ENCODE assay signal across 1 cellular context in the genomic region with DNA sequence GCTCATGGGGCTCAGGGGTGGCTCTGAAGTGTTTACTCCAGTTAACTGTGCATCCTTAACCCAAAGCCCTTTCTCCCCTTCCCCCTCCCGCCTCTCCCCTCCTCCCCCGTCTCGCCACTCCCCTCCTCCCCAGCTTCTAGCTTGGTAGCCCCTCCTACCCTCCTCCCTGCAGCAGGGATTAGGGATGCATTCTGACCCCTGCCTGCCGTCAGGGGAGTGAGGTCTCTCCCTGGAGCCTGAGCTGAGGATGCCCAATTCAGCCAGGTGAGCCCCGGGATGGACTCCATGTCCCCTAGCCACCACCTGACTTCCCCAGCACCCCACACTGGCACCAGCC.
TF ChIP-seq lines count a peak whose summit lies in the region.

No MANE protein-coding gene starts in this region.

TF ChIP-seq in WTC11, 78 proteins besides CTCF, POLR2A, EP300 and RAD21 (continued from another document):
- TF ChIP-seq AFF4 (CRISPR knock-in tag; IDR thresholded peaks at IDR 0.05; ENCODE audit: borderline replicate concordance) (no peak), ZNF219 (CRISPR knock-in tag; IDR thresholded peaks at IDR 0.05; ENCODE audit: borderline replicate concordance) (no peak), SOX15 (CRISPR knock-in tag; IDR thresholded peaks at IDR 0.05) (no peak), ETV6 (CRISPR knock-in tag; IDR thresholded peaks at IDR 0.05) (no peak), PREB (CRISPR knock-in tag; IDR thresholded peaks at IDR 0.05; ENCODE audit: borderline replicate concordance) (no peak), HMGA2 (CRISPR knock-in tag; IDR thresholded peaks at IDR 0.05) (no peak), ZNF263 (CRISPR knock-in tag; IDR thresholded peaks at IDR 0.05; ENCODE audit: low read depth) (no peak), PRDM15 (CRISPR knock-in tag; IDR thresholded peaks at IDR 0.05) (no peak), EMX1 (CRISPR knock-in tag; IDR thresholded peaks at IDR 0.05) (no peak), FOXK1 (CRISPR knock-in tag; IDR thresholded peaks at IDR 0.05) (no peak), NR3C1 (CRISPR knock-in tag; conservative IDR thresholded peaks at IDR 0.05; ENCODE audit: low read depth) (no peak)
- TF ChIP-seq, protein P1, sequence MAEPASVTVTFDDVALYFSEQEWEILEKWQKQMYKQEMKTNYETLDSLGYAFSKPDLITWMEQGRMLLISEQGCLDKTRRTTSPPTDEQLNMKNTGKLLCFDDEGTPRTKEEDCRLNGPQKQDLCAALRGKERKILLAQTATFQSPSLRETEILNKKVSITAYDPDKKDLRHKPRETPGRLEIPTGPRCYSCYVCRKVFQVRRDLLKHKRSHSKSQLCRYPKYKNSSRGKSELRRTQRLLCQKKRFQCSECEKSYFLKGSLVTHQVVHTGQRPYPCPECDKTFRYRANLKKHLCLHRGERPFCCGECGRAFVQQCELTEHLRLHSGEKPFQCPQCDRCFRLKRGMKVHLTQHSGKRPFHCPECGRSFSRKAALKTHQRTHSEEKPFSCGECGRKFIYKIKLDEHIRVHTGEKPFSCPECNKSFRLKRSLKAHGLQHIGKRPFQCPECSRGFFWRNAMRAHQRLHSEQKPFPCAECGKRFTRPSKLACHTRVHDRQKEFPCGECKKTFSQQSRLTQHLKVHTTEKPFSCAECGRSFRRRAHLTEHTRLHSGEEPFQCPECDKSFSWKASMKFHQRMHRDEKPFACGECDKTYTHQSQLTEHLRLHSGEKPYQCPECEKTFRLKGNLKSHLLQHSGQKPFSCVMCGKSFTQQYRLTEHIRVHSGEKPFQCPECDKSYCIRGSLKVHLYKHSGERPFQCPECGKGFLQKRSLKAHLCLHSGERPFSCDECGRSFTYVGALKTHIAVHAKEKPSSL (CRISPR knock-in tag; conservative IDR thresholded peaks at IDR 0.05), result no peak
- TF ChIP-seq, protein P2, sequence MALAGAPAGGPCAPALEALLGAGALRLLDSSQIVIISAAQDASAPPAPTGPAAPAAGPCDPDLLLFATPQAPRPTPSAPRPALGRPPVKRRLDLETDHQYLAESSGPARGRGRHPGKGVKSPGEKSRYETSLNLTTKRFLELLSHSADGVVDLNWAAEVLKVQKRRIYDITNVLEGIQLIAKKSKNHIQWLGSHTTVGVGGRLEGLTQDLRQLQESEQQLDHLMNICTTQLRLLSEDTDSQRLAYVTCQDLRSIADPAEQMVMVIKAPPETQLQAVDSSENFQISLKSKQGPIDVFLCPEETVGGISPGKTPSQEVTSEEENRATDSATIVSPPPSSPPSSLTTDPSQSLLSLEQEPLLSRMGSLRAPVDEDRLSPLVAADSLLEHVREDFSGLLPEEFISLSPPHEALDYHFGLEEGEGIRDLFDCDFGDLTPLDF (CRISPR knock-in tag; IDR thresholded peaks at IDR 0.05), result no peak
- TF ChIP-seq, protein P3, sequence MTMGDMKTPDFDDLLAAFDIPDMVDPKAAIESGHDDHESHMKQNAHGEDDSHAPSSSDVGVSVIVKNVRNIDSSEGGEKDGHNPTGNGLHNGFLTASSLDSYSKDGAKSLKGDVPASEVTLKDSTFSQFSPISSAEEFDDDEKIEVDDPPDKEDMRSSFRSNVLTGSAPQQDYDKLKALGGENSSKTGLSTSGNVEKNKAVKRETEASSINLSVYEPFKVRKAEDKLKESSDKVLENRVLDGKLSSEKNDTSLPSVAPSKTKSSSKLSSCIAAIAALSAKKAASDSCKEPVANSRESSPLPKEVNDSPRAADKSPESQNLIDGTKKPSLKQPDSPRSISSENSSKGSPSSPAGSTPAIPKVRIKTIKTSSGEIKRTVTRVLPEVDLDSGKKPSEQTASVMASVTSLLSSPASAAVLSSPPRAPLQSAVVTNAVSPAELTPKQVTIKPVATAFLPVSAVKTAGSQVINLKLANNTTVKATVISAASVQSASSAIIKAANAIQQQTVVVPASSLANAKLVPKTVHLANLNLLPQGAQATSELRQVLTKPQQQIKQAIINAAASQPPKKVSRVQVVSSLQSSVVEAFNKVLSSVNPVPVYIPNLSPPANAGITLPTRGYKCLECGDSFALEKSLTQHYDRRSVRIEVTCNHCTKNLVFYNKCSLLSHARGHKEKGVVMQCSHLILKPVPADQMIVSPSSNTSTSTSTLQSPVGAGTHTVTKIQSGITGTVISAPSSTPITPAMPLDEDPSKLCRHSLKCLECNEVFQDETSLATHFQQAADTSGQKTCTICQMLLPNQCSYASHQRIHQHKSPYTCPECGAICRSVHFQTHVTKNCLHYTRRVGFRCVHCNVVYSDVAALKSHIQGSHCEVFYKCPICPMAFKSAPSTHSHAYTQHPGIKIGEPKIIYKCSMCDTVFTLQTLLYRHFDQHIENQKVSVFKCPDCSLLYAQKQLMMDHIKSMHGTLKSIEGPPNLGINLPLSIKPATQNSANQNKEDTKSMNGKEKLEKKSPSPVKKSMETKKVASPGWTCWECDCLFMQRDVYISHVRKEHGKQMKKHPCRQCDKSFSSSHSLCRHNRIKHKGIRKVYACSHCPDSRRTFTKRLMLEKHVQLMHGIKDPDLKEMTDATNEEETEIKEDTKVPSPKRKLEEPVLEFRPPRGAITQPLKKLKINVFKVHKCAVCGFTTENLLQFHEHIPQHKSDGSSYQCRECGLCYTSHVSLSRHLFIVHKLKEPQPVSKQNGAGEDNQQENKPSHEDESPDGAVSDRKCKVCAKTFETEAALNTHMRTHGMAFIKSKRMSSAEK (CRISPR knock-in tag; IDR thresholded peaks at IDR 0.05; ENCODE audit: borderline replicate concordance), result no peak
